Comparison of ENCODE assay signal across 20 cellular contexts in the genomic region with DNA sequence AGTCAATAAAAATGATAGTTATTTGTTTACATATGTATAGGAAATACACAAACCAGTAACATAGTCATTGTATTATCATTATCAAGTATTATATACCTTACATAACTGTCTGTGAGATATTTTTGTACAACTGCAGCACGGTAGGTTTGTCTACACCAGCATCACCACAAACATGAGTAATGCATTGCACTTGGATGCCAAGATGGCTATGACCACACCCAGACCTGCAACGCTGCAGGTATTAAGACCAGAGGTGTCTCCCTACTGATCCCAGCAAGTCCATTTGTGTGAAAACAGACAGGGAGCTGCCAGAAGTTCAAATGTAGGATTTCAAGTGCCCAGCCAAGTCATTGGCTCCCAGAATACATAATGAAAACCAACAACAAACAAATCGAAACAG. TPM values are rescaled to one million over a fixed set of nuclear protein-coding genes. Genes with fewer than 3 reads are reported as not detected.
DNase-seq lines count a peak whose midpoint lies in the region; ATAC-seq, FAIRE-seq and TF ChIP-seq lines count a peak whose summit lies in the region.
"Had no signal": no experiment of that assay in that cellular context is flagged by ENCODE, and none has a peak within 500 bp of the region (broad histone marks: within the 10 kb centered on the region; RNA-seq: fewer than 3 reads in every experiment).

No MANE protein-coding gene starts in this region.

- H3K79me2 ChIP-seq in keratinocyte (ENCODE audit: control insufficient read depth, insufficient read depth, low read length) (no peaks in the 10 kb centered on the region), Karpas-422 (ENCODE audit: low read length) (no peaks in the 10 kb centered on the region)

- H3K4me1 ChIP-seq in RWPE2 (ENCODE audit: insufficient read depth, poor library complexity, severe bottlenecking), result no peaks in the 10 kb centered on the region
- H3K4me1 ChIP-seq in keratinocyte (ENCODE audit: control insufficient read depth, extremely low read depth, insufficient read depth, low read length), result peaks cover 13% of the 10 kb centered on the region
- H3K4me1 ChIP-seq in Karpas-422 (ENCODE audit: low read length), result no peaks in the 10 kb centered on the region

- no peaks in the 10 kb centered on the region for H3K36me3 ChIP-seq in RWPE2 (ENCODE audit: low read depth)
- no peaks in the 10 kb centered on the region for H3K36me3 ChIP-seq in keratinocyte (ENCODE audit: control insufficient read depth in 2 of 2, extremely low read depth in 1 of 2, insufficient read depth in 2 of 2, low read length in 2 of 2)
- no peaks in the 10 kb centered on the region for H3K36me3 ChIP-seq in Karpas-422 (ENCODE audit: insufficient read depth, low read length)

- H3K9me2 ChIP-seq in Karpas-422 (replicated peaks; ENCODE audit: insufficient read depth, low read length), result no peaks in the 10 kb centered on the region

- no peaks in the 10 kb centered on the region for H3K27me3 ChIP-seq in RWPE2 (ENCODE audit: insufficient read depth, poor library complexity, severe bottlenecking)
- H3K27me3 ChIP-seq in keratinocyte (ENCODE audit: control insufficient read depth, extremely low read depth, insufficient read depth, low read length), result peaks cover 9% of the 10 kb centered on the region
- H3K27me3 ChIP-seq in Karpas-422 (ENCODE audit: low read length), result no peaks in the 10 kb centered on the region

- H3K4me2 ChIP-seq in keratinocyte (ENCODE audit: control insufficient read depth, extremely low read depth, insufficient read depth, low read depth, low read length) (peak overlapping the region; percentile 0), Karpas-422 (ENCODE audit: low read depth, low read length, poor library complexity, severe bottlenecking) (no peak overlapping the region)

- H4K20me1 ChIP-seq in keratinocyte (ENCODE audit: control insufficient read depth, extremely low read depth, insufficient read depth, low read length), result no peaks in the 10 kb centered on the region
- H4K20me1 ChIP-seq in Karpas-422 (ENCODE audit: insufficient read depth, low read depth, low read length), result no peaks in the 10 kb centered on the region

- H3K9me3 ChIP-seq in RWPE2 (ENCODE audit: severe bottlenecking) (no peaks in the 10 kb centered on the region), keratinocyte (ENCODE audit: control insufficient read depth, low read depth, low read length) (no peaks in the 10 kb centered on the region), Karpas-422 (ENCODE audit: low read length) (no peaks in the 10 kb centered on the region)

- TF ChIP-seq CTCF in RWPE2 (IDR thresholded peaks at IDR 0.05; ENCODE audit: poor library complexity, severe bottlenecking), result no peak
- TF ChIP-seq CTCF in epithelial cell of esophagus (IDR thresholded peaks at IDR 0.05; ENCODE audit: insufficient read depth, low read depth, low read length, missing control alignments), result no peak
- no peak for TF ChIP-seq CTCF in keratinocyte (optimal IDR thresholded peaks at IDR 0.05 in 1 of 3, IDR thresholded peaks at IDR 0.05 in 1 of 3, conservative IDR thresholded peaks at IDR 0.05 in 1 of 3; ENCODE audit: extremely low read depth in 1 of 3, insufficient read depth in 2 of 3, low read length in 3 of 3)

- no peaks in the 10 kb centered on the region for H3K9me1 ChIP-seq in keratinocyte (ENCODE audit: control insufficient read depth, extremely low read depth, insufficient read depth, low read length)

- DNase-seq in RWPE2 (ENCODE audit: low spot score) (no peak), epithelial cell of esophagus (ENCODE audit: low read depth) (peak; percentile 70), keratinocyte (ENCODE audit: low read depth, low spot score) (peak; percentile 41), Karpas-422 (no peak), RKO (ENCODE audit: low spot score) (no peak)
- DNase-seq: C1 segment of cervical spinal cord; CD4-positive, CD25-positive, alpha-beta regulatory T cell; CD8-positive, alpha-beta memory T cell; COR-L47; DMS 273 treated with DMSO at 0.1 percent for 48 hours; DMS53; DND-41; EL; H9 had no signal

- dilution Hi-C loops in keratinocyte (cut with MboI; ENCODE audit: extremely low pct_ligation_motif_present, low sequenced_read_pairs), result no loop called here

- ATAC-seq in RWPE2 (ENCODE audit: low read depth) (peak; percentile 45; the same call in 1 of the 3 replicates), GM18873 (IDR thresholded peaks at IDR 0.05; ENCODE audit: low FRiP score, unreplicated experiment) (no peak)
- ATAC-seq: GM12878, HepG2 had no signal

- H2AFZ ChIP-seq in keratinocyte (ENCODE audit: control insufficient read depth, low read length) (no peak overlapping the region), Karpas-422 (ENCODE audit: low read length) (no peak overlapping the region)

- peak; percentile 39 for FAIRE-seq in keratinocyte (lab: Jason Lieb, UNC)
- FAIRE-seq: GM12878, GM19239, H1, HepG2 had no signal

- H3K4me3 ChIP-seq in RWPE2 (ENCODE audit: severe bottlenecking), result no peak overlapping the region
- no peak overlapping the region for H3K4me3 ChIP-seq in epithelial cell of esophagus (ENCODE audit: low read length)
- no peak overlapping the region for H3K4me3 ChIP-seq in keratinocyte (ENCODE audit: control insufficient read depth in 2 of 3, extremely low read depth in 1 of 3, insufficient read depth in 2 of 3, low read depth in 1 of 3, low read length in 3 of 3)
- H3K4me3 ChIP-seq in Karpas-422 (ENCODE audit: low read length), result no peak overlapping the region
- H3K4me3 ChIP-seq: GM12878 had no signal

- H3K27ac ChIP-seq in RWPE2 (ENCODE audit: poor library complexity, severe bottlenecking), result no peak overlapping the region
- no peak overlapping the region for H3K27ac ChIP-seq in keratinocyte (ENCODE audit: control insufficient read depth, insufficient read depth, low read length)
- no peak overlapping the region for H3K27ac ChIP-seq in Karpas-422 (ENCODE audit: low read length)

- H3K9ac ChIP-seq in keratinocyte (ENCODE audit: control insufficient read depth, extremely low read depth, insufficient read depth, low read length), result no peak overlapping the region
- no peak overlapping the region for H3K9ac ChIP-seq in Karpas-422 (ENCODE audit: low read length)

RNA-seq across cellular contexts. Expression of a gene that starts 34.2 kb away (rescaled TPM):
- polyA plus RNA-seq in keratinocyte, result not detected in 3 replicates
- not detected for polyA plus RNA-seq in keratinocyte (2011; ENCODE audit: low read depth)
- not detected in 2 replicates for polyA plus RNA-seq in keratinocyte (2011; cell fraction: cytosol; rRNA removed)
- not detected in 2 replicates for polyA plus RNA-seq in keratinocyte (2011; cell fraction: nucleus; rRNA removed)
- not detected in 2 replicates for polyA plus RNA-seq in keratinocyte (2012; ENCODE audit: low replicate concordance)
- polyA minus RNA-seq in keratinocyte, result not detected in 3 replicates
- polyA minus RNA-seq in keratinocyte (2011; cell fraction: cytosol; rRNA and poly(A)+ RNA removed), result not detected
- polyA minus RNA-seq in keratinocyte (2011; cell fraction: nucleus; rRNA and poly(A)+ RNA removed), result not detected in 2 replicates
- not detected in 2 replicates for total RNA-seq in Karpas-422 (2014; rRNA removed; shearing (Covaris generic); ENCODE audit: low replicate concordance)
- total RNA-seq: A172 had no signal
- polyA plus RNA-seq: CD4-positive, CD25-positive, alpha-beta regulatory T cell; CD8-positive, alpha-beta memory T cell; HepG2 had no signal

RNA-seq across cellular contexts. Expression of a gene that starts 58.6 kb away (rescaled TPM):
- 3.0 to 6.1 TPM (median 4.9 TPM) in 3 replicates for polyA plus RNA-seq in keratinocyte
- polyA plus RNA-seq in keratinocyte (2011; ENCODE audit: low read depth), result 0.72 TPM
- 3.7 and 4.3 TPM in 2 replicates for polyA plus RNA-seq in keratinocyte (2011; cell fraction: cytosol; rRNA removed)
- polyA plus RNA-seq in keratinocyte (2011; cell fraction: nucleus; rRNA removed), result 6.8 and 12.5 TPM in 2 replicates
- 5.2 and 5.3 TPM in 2 replicates for polyA plus RNA-seq in keratinocyte (2012; ENCODE audit: low replicate concordance)
- polyA minus RNA-seq in keratinocyte, result 1.1 to 3.2 TPM (median 1.4 TPM) in 3 replicates
- 10.4 TPM for polyA minus RNA-seq in keratinocyte (2011; cell fraction: cytosol; rRNA and poly(A)+ RNA removed)
- 1.7 and 2.3 TPM in 2 replicates for polyA minus RNA-seq in keratinocyte (2011; cell fraction: nucleus; rRNA and poly(A)+ RNA removed)
- 0.97 and 3.2 TPM in 2 replicates for total RNA-seq in Karpas-422 (2014; rRNA removed; shearing (Covaris generic); ENCODE audit: low replicate concordance)

Comparison
In these comparisons a context has a peak if more than half of its experiments do, and no peak if none do; other contexts are left out.
1. DNase-seq: peak in epithelial cell of esophagus (single experiment) and keratinocyte (single experiment); none in RWPE2 (single experiment), Karpas-422 (single experiment) and RKO (single experiment).